ENCODE assay signal across 19 cellular contexts in the genomic region with DNA sequence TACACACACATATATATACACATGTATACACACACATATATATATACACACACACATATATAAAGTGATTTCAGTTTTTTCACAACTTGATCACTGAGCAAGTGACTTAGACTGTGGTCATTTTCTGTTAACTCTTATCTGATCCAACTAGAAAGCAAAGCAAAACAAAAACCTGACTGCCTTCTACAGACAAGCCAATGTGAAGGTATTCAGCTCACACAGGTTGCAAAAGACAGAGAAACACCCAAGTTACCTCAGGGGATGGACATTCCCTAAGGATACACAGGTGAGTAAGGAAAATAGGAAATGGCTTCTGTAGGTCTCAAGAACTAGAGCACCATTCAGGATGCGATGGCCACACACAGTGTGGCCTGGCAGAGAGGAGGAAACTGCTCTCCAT. TPM values are rescaled to one million over a fixed set of nuclear protein-coding genes. Genes with fewer than 3 reads are reported as not detected.
DNase-seq lines count a peak whose midpoint lies in the region; ATAC-seq, FAIRE-seq and TF ChIP-seq lines count a peak whose summit lies in the region.
"Had no signal": no experiment of that assay in that cellular context is flagged by ENCODE, and none has a peak within 500 bp of the region (broad histone marks: within the 10 kb centered on the region; RNA-seq: fewer than 3 reads in every experiment).

No MANE protein-coding gene starts in this region.

- in situ Hi-C loops in HepG2 (cut with HindIII; ENCODE audit: extremely low pct_ligation_motif_present, low pct_unique_long_range_greater_than_20kb) = no loop called here

- no peaks in the 10 kb centered on the region for H3K36me3 ChIP-seq in HepG2 (replicated peaks in 1 of 2; ENCODE audit: control insufficient read depth in 1 of 2, insufficient read depth in 2 of 2, low read length in 2 of 2)
- no peaks in the 10 kb centered on the region for H3K36me3 ChIP-seq in right lobe of liver
- no peaks in the 10 kb centered on the region for H3K36me3 ChIP-seq in RWPE2 (ENCODE audit: low read depth)
- H3K36me3 ChIP-seq: HAP-1 had no signal

- no peaks in the 10 kb centered on the region for H3K27me3 Mint-ChIP-seq in type B pancreatic cell
- H3K27me3 Mint-ChIP-seq in glutamatergic neuron (ENCODE audit: unreplicated experiment) = peaks cover 3% of the 10 kb centered on the region
- H3K27me3 Mint-ChIP-seq: CD4-positive, alpha-beta T cell had no signal

- no peaks in the 10 kb centered on the region for H4K20me1 ChIP-seq in HepG2 (ENCODE audit: insufficient read depth, low read length)

- H3K9me3 Mint-ChIP-seq in type B pancreatic cell (no peaks in the 10 kb centered on the region), glutamatergic neuron (ENCODE audit: unreplicated experiment) (no peaks in the 10 kb centered on the region)
- H3K9me3 Mint-ChIP-seq: CD4-positive, alpha-beta T cell had no signal

- no peak for FAIRE-seq in HepG2 (lab: Jason Lieb, UNC)
- FAIRE-seq: D721Med, GM12892, RCC 7860 had no signal

- H3K4me1 ChIP-seq in HepG2 (ENCODE audit: insufficient read depth, low read length) (peaks cover 72% of the 10 kb centered on the region), right lobe of liver (no peaks in the 10 kb centered on the region), RWPE2 (ENCODE audit: insufficient read depth, poor library complexity, severe bottlenecking) (no peaks in the 10 kb centered on the region)
- H3K4me1 ChIP-seq: HAP-1 had no signal

- intact Hi-C loops in HepG2 (cut with micrococcal nuclease; ENCODE audit: unreplicated experiment) (no loop called here), right lobe of liver (cut with DNase I) (no loop called here)

- H3K27ac Mint-ChIP-seq in type B pancreatic cell (peak overlapping the region; percentile 8), glutamatergic neuron (ENCODE audit: unreplicated experiment) (no peak overlapping the region)
- H3K27ac Mint-ChIP-seq: CD4-positive, alpha-beta T cell had no signal

- peak overlapping the region; percentile 20 for H2AFZ ChIP-seq in HepG2 (ENCODE audit: low read length)

- CTCF ChIA-PET in HepG2 (lab: Yijun Ruan, JAX; ENCODE audit: low intra/inter-chr PET ratio, low total read pairs) = no interaction called here

- H3K79me2 ChIP-seq in HepG2 (ENCODE audit: insufficient read depth, low read length) = no peaks in the 10 kb centered on the region

- H3K9ac ChIP-seq in HepG2 (ENCODE audit: insufficient read depth, low read depth, low read length) = no peak overlapping the region

- no TSS peak for BruUV-seq in HepG2 (replicated peaks; lab: Mats Ljungman, UMichigan)

- no peak for TF ChIP-seq RAD21 in HepG2 (CRISPR knock-in tag; IDR thresholded peaks at IDR 0.05)

- H3K27ac ChIP-seq in HepG2 (ENCODE audit: extremely low read length, insufficient read depth, low read length) (no peak overlapping the region), right lobe of liver (no peak overlapping the region), RWPE2 (ENCODE audit: poor library complexity, severe bottlenecking) (no peak overlapping the region)

- WGBS in HepG2 (ENCODE audit: low lambda C conversion rate) = 93% methylated on average over 1 of the region's 1 CpG
- no CpG with 5 or more reads among the region's 1 CpG for WGBS in right lobe of liver (ENCODE audit: insufficient coverage, low coverage, low lambda C conversion rate, missing lambda C conversion rate)

- peak; percentile 14; the same call in 2 of the 3 replicates for ATAC-seq in HepG2
- no peak for ATAC-seq in right lobe of liver
- peak; percentile 58 for ATAC-seq in RWPE2 (ENCODE audit: low read depth)
- no peak for ATAC-seq in HG03469 (IDR thresholded peaks at IDR 0.05; ENCODE audit: unreplicated experiment)

- TF ChIP-seq CTCF in HepG2 (CRISPR knock-in tag; IDR thresholded peaks at IDR 0.05) (no peak), right lobe of liver (IDR thresholded peaks at IDR 0.05) (no peak), RWPE2 (IDR thresholded peaks at IDR 0.05; ENCODE audit: poor library complexity, severe bottlenecking) (no peak), epithelial cell of esophagus (IDR thresholded peaks at IDR 0.05; ENCODE audit: insufficient read depth, low read depth, low read length, missing control alignments) (no peak), type B pancreatic cell (conservative IDR thresholded peaks at IDR 0.05) (no peak), glutamatergic neuron (IDR thresholded peaks at IDR 0.05; ENCODE audit: partially characterized antibody, unreplicated experiment) (no peak)

- H3K9me3 ChIP-seq in HepG2 (ENCODE audit: low read length) (no peaks in the 10 kb centered on the region), right lobe of liver (no peaks in the 10 kb centered on the region), RWPE2 (ENCODE audit: severe bottlenecking) (no peaks in the 10 kb centered on the region)
- H3K9me3 ChIP-seq: HAP-1 had no signal

- H3K4me3 Mint-ChIP-seq in type B pancreatic cell (no peak overlapping the region), glutamatergic neuron (ENCODE audit: unreplicated experiment) (no peak overlapping the region)
- H3K4me3 Mint-ChIP-seq: CD4-positive, alpha-beta T cell had no signal

- H3K4me3 ChIP-seq in HepG2 (replicated peaks in 1 of 3; ENCODE audit: insufficient read depth in 1 of 3, low read depth in 2 of 3, low read length in 3 of 3) (no peak overlapping the region), right lobe of liver (no peak overlapping the region), RWPE2 (ENCODE audit: severe bottlenecking) (no peak overlapping the region), epithelial cell of esophagus (ENCODE audit: low read length) (no peak overlapping the region)
- H3K4me3 ChIP-seq: HAP-1 had no signal

- DNase-seq in HepG2 (ENCODE audit: low spot score) = no peak
- no peak for DNase-seq in right lobe of liver
- no peak for DNase-seq in RWPE2 (ENCODE audit: low spot score)
- peak; percentile 56 for DNase-seq in epithelial cell of esophagus (ENCODE audit: low read depth)
- no peak for DNase-seq in type B pancreatic cell (ENCODE audit: extremely low spot score, unreplicated experiment)
- no peak for DNase-seq in glutamatergic neuron
- DNase-seq: ACHN; CD4-positive, alpha-beta T cell; DMS79 treated with DMSO at 0.1 percent for 48 hours; GDM1; KG1; NCI-H1092 treated with DMSO at 0.1 percent for 48 hours; NCI-H1694 treated with DMSO at 0.1 percent for 48 hours; SIG-M5 had no signal

- TF ChIP-seq POLR2A in HepG2 (IDR thresholded peaks at IDR 0.05; ENCODE audit: insufficient read depth in 1 of 2, low read depth in 2 of 2, low read length in 2 of 2) = no peak
- TF ChIP-seq POLR2A in right lobe of liver (IDR thresholded peaks at IDR 0.05) = no peak

- peak overlapping the region; percentile 2; the same call in 1 of the 2 replicates for H3K4me2 ChIP-seq in HepG2 (ENCODE audit: low read depth, low read length)

- TF ChIP-seq EP300 in HepG2 (IDR thresholded peaks at IDR 0.05; ENCODE audit: low read depth in 2 of 2, low read length in 2 of 2) (no peak), HepG2 (CRISPR knock-in tag; IDR thresholded peaks at IDR 0.05; ENCODE audit: borderline replicate concordance) (no peak)

- POLR2A ChIA-PET in HepG2 (lab: Yijun Ruan, JAX) = interaction anchor here (1.0 to 2.0 kb wide), 2 partner anchors 39 to 62 kb away, joined by 3 to 5 read pairs; no protein-coding TSS in a partner anchor

- no peaks in the 10 kb centered on the region for H3K36me3 Mint-ChIP-seq in type B pancreatic cell
- no peaks in the 10 kb centered on the region for H3K36me3 Mint-ChIP-seq in glutamatergic neuron (ENCODE audit: unreplicated experiment)

- H3K4me1 Mint-ChIP-seq in type B pancreatic cell (ENCODE audit: unreplicated experiment) (peaks cover 8% of the 10 kb centered on the region), glutamatergic neuron (ENCODE audit: low read depth, unreplicated experiment) (no peaks in the 10 kb centered on the region)

- H3K27me3 ChIP-seq in HepG2 (ENCODE audit: control insufficient read depth in 1 of 2, insufficient read depth in 2 of 2, low read length in 2 of 2) (no peaks in the 10 kb centered on the region), right lobe of liver (no peaks in the 10 kb centered on the region), RWPE2 (ENCODE audit: insufficient read depth, poor library complexity, severe bottlenecking) (no peaks in the 10 kb centered on the region)

TF ChIP-seq in HepG2, 621 proteins besides CTCF, POLR2A, EP300 and RAD21 (continues in another document):
- 0 out of 2 replicates have a peak, but pooled peaks have one; percentile 19 for TF ChIP-seq CEBPG (CRISPR knock-in tag; IDR thresholded peaks at IDR 0.05)

RNA-seq across cellular contexts. Expression of a gene that starts 58.4 kb away (rescaled TPM):
- 28.7 and 51.1 TPM in 2 replicates for total RNA-seq in HepG2 (2016; rRNA removed; fragmentation: Illumina TruSeq; extraction: Trizol)
- total RNA-seq in HepG2 (2016; cell fraction: cytosol; rRNA removed; fragmentation: Illumina TruSeq; extraction: Trizol; ENCODE audit: low read depth) = 83.5 and 89.8 TPM in 2 replicates
- total RNA-seq in HepG2 (2016; cell fraction: insoluble cytoplasmic fraction; rRNA removed; fragmentation: Illumina TruSeq; extraction: Trizol) = 25.7 and 52.1 TPM in 2 replicates
- 91.3 and 101 TPM in 2 replicates for total RNA-seq in HepG2 (2016; cell fraction: membrane; rRNA removed; fragmentation: Illumina TruSeq; extraction: Trizol)
- total RNA-seq in HepG2 (2016; cell fraction: nucleus; rRNA removed; fragmentation: Illumina TruSeq; extraction: Trizol) = 33.1 and 34.2 TPM in 2 replicates
- polyA plus RNA-seq in HepG2 (2011; rRNA removed) = 131 and 151 TPM in 2 replicates
- polyA plus RNA-seq in HepG2 (2011; cell fraction: cytosol; rRNA removed) = 117 TPM in 2 replicates
- 111 and 130 TPM in 2 replicates for polyA plus RNA-seq in HepG2 (2011; cell fraction: nucleus; rRNA removed)
- polyA plus RNA-seq in HepG2 (2012) = 130 and 313 TPM in 2 replicates
- 21.8 and 24.4 TPM in 2 replicates for polyA plus RNA-seq in HepG2 (2016; cell fraction: cytosol; fragmentation: Illumina TruSeq; extraction: Trizol; ENCODE audit: low read depth)
- 28.6 and 30.4 TPM in 2 replicates for polyA plus RNA-seq in HepG2 (2016; cell fraction: insoluble cytoplasmic fraction; fragmentation: Illumina TruSeq; extraction: Trizol; ENCODE audit: low read depth)
- 23.7 and 25.1 TPM in 2 replicates for polyA plus RNA-seq in HepG2 (2016; cell fraction: membrane; fragmentation: Illumina TruSeq; extraction: Trizol; ENCODE audit: low read depth)
- polyA plus RNA-seq in HepG2 (2016; cell fraction: nucleus; fragmentation: Illumina TruSeq; extraction: Trizol; ENCODE audit: insufficient read depth, low read depth) = 72.1 and 79.6 TPM in 2 replicates
- 19.0 and 307 TPM in 2 replicates for polyA minus RNA-seq in HepG2 (2011; rRNA and poly(A)+ RNA removed; ENCODE audit: low replicate concordance)
- polyA minus RNA-seq in HepG2 (2011; cell fraction: cytosol; rRNA and poly(A)+ RNA removed) = 213 and 378 TPM in 2 replicates
- 95.2 and 99.7 TPM in 2 replicates for polyA minus RNA-seq in HepG2 (2011; cell fraction: nucleus; rRNA and poly(A)+ RNA removed)
- total RNA-seq in right lobe of liver = 10 to 100 TPM in 3 of 6 experiments, 1 to 10 TPM in 3; 2.8 to 72.3 (median 24.5) TPM
- total RNA-seq in type B pancreatic cell (ENCODE audit: low replicate concordance) = 24.3 and 40.1 TPM in 2 replicates
- total RNA-seq in glutamatergic neuron (ENCODE audit: unreplicated experiment) = 13.5 TPM

Comparison
In these comparisons a context has a peak if more than half of its experiments do, and no peak if none do; other contexts are left out.
1. ATAC-seq: peak in HepG2 (single experiment) and RWPE2 (single experiment); none in right lobe of liver (0 of 4) and HG03469 (single experiment).